Comparison of ENCODE assay signal across 3 cellular contexts in the genomic region with DNA sequence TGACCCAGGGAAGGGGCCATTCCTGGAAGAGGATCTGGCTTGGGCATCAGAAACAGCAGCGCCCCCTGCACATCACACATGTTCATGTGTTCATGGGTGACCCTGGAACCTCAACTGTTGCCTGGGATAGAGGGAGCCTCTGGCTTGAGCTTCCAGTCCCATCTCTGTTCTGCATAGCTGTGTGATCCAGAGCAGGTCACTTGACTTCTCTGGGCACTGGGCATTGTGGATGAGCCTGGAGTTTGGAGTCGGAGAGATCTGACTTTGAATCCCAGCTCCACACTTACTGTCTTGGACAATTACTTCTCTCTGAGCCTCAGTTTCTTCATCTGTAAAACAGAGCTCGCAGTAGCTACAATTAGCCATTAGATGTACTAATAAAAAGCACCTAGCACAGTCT.
A peak's percentile ranks its signal among the peaks of the same experiment; 100 is the strongest.
TF ChIP-seq lines count a peak whose summit lies in the region.

No MANE protein-coding gene starts in this region.

TF ChIP-seq in HCT116, 20 proteins besides CTCF, POLR2A, EP300 and RAD21:
- no peak for TF ChIP-seq POLR2AphosphoS5 (IDR thresholded peaks at IDR 0.05; ENCODE audit: low read depth, low read length)
- TF ChIP-seq JUND (IDR thresholded peaks at IDR 0.05), result no peak
- TF ChIP-seq, protein P1, sequence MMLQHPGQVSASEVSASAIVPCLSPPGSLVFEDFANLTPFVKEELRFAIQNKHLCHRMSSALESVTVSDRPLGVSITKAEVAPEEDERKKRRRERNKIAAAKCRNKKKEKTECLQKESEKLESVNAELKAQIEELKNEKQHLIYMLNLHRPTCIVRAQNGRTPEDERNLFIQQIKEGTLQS (IDR thresholded peaks at IDR 0.05), result no peak
- no peak for TF ChIP-seq TCF7L2 (IDR thresholded peaks at IDR 0.05; ENCODE audit: borderline replicate concordance, extremely low read depth, insufficient read depth, insufficient read length)

TF ChIP-seq in K562, 482 proteins besides CTCF, POLR2A, EP300 and RAD21:
- TF ChIP-seq BCOR (IDR thresholded peaks at IDR 0.05) (peak; percentile 53), ZFP36 (IDR thresholded peaks at IDR 0.05; ENCODE audit: low read depth, low read length, partially characterized antibody) (peak; percentile 56), ZNF140 (CRISPR knock-in tag; IDR thresholded peaks at IDR 0.05) (no peak)
TF ChIP-seq in K562: peak in this region for 2.

TF ChIP-seq in HepG2, 621 proteins besides CTCF, POLR2A, EP300 and RAD21:
- TF ChIP-seq ZNF768 (CRISPR knock-in tag; IDR thresholded peaks at IDR 0.05) (peak; percentile 87), RBM39 (IDR thresholded peaks at IDR 0.05; ENCODE audit: low read depth, low read length, poor library complexity, severe bottlenecking) (no peak)
